ENCODE assay signal across 1 cellular context in genomic region chr19:58572818-58573657, GRCh38.
TF ChIP-seq lines count a peak whose summit lies in the region.

Gene MZF1 (minus strand): TSS chr19:58573335. CDS start chr19:58571389, 1,946 bp downstream.

TF ChIP-seq in K562, 482 proteins besides CTCF, POLR2A, EP300 and RAD21 (continued from another document and continues in another):
- no peak for TF ChIP-seq HINFP (tag; conservative IDR thresholded peaks at IDR 0.05; ENCODE audit: low read depth)
- TF ChIP-seq HMG20B (CRISPR knock-in tag; IDR thresholded peaks at IDR 0.05), result no peak
- no peak for TF ChIP-seq JUNB (CRISPR knock-in tag; conservative IDR thresholded peaks at IDR 0.05)
- TF ChIP-seq ARID2 (IDR thresholded peaks at IDR 0.05), result no peak
- TF ChIP-seq ZNF354B (CRISPR knock-in tag; IDR thresholded peaks at IDR 0.05), result no peak
- peak; percentile 91 to 93 for TF ChIP-seq MNT (conservative IDR thresholded peaks at IDR 0.05)
- no peak for TF ChIP-seq CBFA2T3 (IDR thresholded peaks at IDR 0.05)
- TF ChIP-seq CXXC5 (CRISPR knock-in tag; IDR thresholded peaks at IDR 0.05), result peak; percentile 77
- peak; percentile 78 for TF ChIP-seq ETV5 (CRISPR knock-in tag; IDR thresholded peaks at IDR 0.05; ENCODE audit: low read depth)
- TF ChIP-seq ESRRB (CRISPR knock-in tag; IDR thresholded peaks at IDR 0.05; ENCODE audit: borderline replicate concordance), result no peak
- no peak for TF ChIP-seq ZNF3 (CRISPR knock-in tag; IDR thresholded peaks at IDR 0.05)
- TF ChIP-seq ZNF212 (CRISPR knock-in tag; IDR thresholded peaks at IDR 0.05), result no peak
- no peak for TF ChIP-seq ZNF699 (CRISPR knock-in tag; IDR thresholded peaks at IDR 0.05; ENCODE audit: insufficient replicate concordance)
- TF ChIP-seq E2F1 (CRISPR knock-in tag; IDR thresholded peaks at IDR 0.05), result peak; percentile 86
- no peak for TF ChIP-seq PML (IDR thresholded peaks at IDR 0.05; ENCODE audit: low read length)
- no peak for TF ChIP-seq TSC22D4 (tag; IDR thresholded peaks at IDR 0.05)
- TF ChIP-seq PHB2 (IDR thresholded peaks at IDR 0.05; ENCODE audit: low read depth), result peak; percentile 73; the same call in 1 of the 2 replicates
- peak; percentile 100 for TF ChIP-seq BMI1 (IDR thresholded peaks at IDR 0.05; ENCODE audit: low read length)
- no peak for TF ChIP-seq ZNF655 (CRISPR knock-in tag; IDR thresholded peaks at IDR 0.05)
- TF ChIP-seq STAT6 (CRISPR knock-in tag; IDR thresholded peaks at IDR 0.05), result no peak; the same call in 1 of the 2 replicates
- TF ChIP-seq KAT7 (CRISPR knock-in tag; IDR thresholded peaks at IDR 0.05; ENCODE audit: borderline replicate concordance), result no peak
- TF ChIP-seq ZNF24 (IDR thresholded peaks at IDR 0.05), result no peak
- no peak for TF ChIP-seq HDAC8 (tag; IDR thresholded peaks at IDR 0.05)
- TF ChIP-seq ZNF76 (CRISPR knock-in tag; IDR thresholded peaks at IDR 0.05; ENCODE audit: borderline replicate concordance), result no peak
- TF ChIP-seq ZBTB26 (CRISPR knock-in tag; IDR thresholded peaks at IDR 0.05), result peak; percentile 90
- TF ChIP-seq CHAMP1 (IDR thresholded peaks at IDR 0.05), result no peak
- no peak for TF ChIP-seq MTA2 (IDR thresholded peaks at IDR 0.05; ENCODE audit: low read depth)
- peak; percentile 79 for TF ChIP-seq HCFC1 (IDR thresholded peaks at IDR 0.05; ENCODE audit: low read depth, low read length)
- 0 out of 2 replicates have a peak, but pooled peaks have one; percentile 10 for TF ChIP-seq SIN3B (IDR thresholded peaks at IDR 0.05; ENCODE audit: low read depth)
- TF ChIP-seq SIRT6 (IDR thresholded peaks at IDR 0.05; ENCODE audit: low read depth, low read length), result no peak
- TF ChIP-seq ZBTB49 (CRISPR knock-in tag; IDR thresholded peaks at IDR 0.05; ENCODE audit: borderline replicate concordance), result no peak
- TF ChIP-seq POU5F1 (IDR thresholded peaks at IDR 0.05; ENCODE audit: borderline replicate concordance, low read depth, low read length, partially characterized antibody), result peak; percentile 1
- peak; percentile 74 for TF ChIP-seq USF1 (CRISPR knock-in tag; IDR thresholded peaks at IDR 0.05)
- peak; percentile 89; the same call in 1 of the 2 replicates for TF ChIP-seq FOXP1 (CRISPR knock-in tag; IDR thresholded peaks at IDR 0.05)
- TF ChIP-seq FOXK1 (CRISPR knock-in tag; IDR thresholded peaks at IDR 0.05; ENCODE audit: borderline replicate concordance), result peak; percentile 87; the same call in 1 of the 2 replicates
- TF ChIP-seq ZNF431 (CRISPR knock-in tag; IDR thresholded peaks at IDR 0.05), result no peak
- TF ChIP-seq HIVEP1 (CRISPR knock-in tag; IDR thresholded peaks at IDR 0.05), result no peak
- no peak for TF ChIP-seq ZNF518B (CRISPR knock-in tag; IDR thresholded peaks at IDR 0.05)
- TF ChIP-seq JUN (IDR thresholded peaks at IDR 0.05; ENCODE audit: borderline replicate concordance, low read depth, low read length), result peak; percentile 65
- peak; percentile 64; the same call in 1 of the 2 replicates for TF ChIP-seq JUN (CRISPR knock-in tag; IDR thresholded peaks at IDR 0.05; ENCODE audit: borderline replicate concordance)
- peak; percentile 93 for TF ChIP-seq CHD1 (IDR thresholded peaks at IDR 0.05; ENCODE audit: low read length)
- TF ChIP-seq HSF4 (CRISPR knock-in tag; IDR thresholded peaks at IDR 0.05; ENCODE audit: borderline replicate concordance), result no peak
- TF ChIP-seq TRIM28 (IDR thresholded peaks at IDR 0.05), result peak; percentile 56; the same call in 1 of the 2 replicates
- peak; percentile 89 for TF ChIP-seq ATF1 (CRISPR knock-in tag; IDR thresholded peaks at IDR 0.05)
- TF ChIP-seq ATF1 (tag; IDR thresholded peaks at IDR 0.05), result peak; percentile 98
